17 cellular contexts compared by ENCODE assay signal in genomic region chr3:192884831-192885356, GRCh38. TPM values are rescaled to one million over a fixed set of nuclear protein-coding genes. Genes with fewer than 3 reads are reported as not detected.
DNase-seq lines count a peak whose midpoint lies in the region; FAIRE-seq and TF ChIP-seq lines count a peak whose summit lies in the region.
"Had no signal": no experiment of that assay in that cellular context is flagged by ENCODE, and none has a peak within 500 bp of the region (broad histone marks: within the 10 kb centered on the region; RNA-seq: fewer than 3 reads in every experiment).

No MANE protein-coding gene starts in this region.

- no peak overlapping the region for H3K4me3 Mint-ChIP-seq in dendritic cell treated with granulocyte-macrophage colony-stimulating factor and Interleukin-4, amounts not matched to agents 40 ng/mL and 50 ng/mL, for 4 days
- H3K4me3 Mint-ChIP-seq: activated B cell treated with CpG ODN at 0.5 μM for 24 hours; activated naive CD8-positive, alpha-beta T cell treated with anti-CD3 and anti-CD28 coated beads for 36 hours; immature natural killer cell; stimulated activated effector memory CD8-positive, alpha-beta T cell treated with anti-CD3 and anti-CD28 coated beads, Interleukin-12 subunit alpha, Interleukin-12 subunit beta, amount 100 ng/mL, for 72 hours had no signal

- no peak overlapping the region for H3K4me3 ChIP-seq in kidney (ENCODE audit: low read length in 2 of 2)
- H3K4me3 ChIP-seq: BLaER1 had no signal

- no peak for TF ChIP-seq CTCF in kidney (IDR thresholded peaks at IDR 0.05; ENCODE audit: borderline replicate concordance, extremely low read depth, insufficient read depth)

- intact Hi-C loops in dendritic cell treated with granulocyte-macrophage colony-stimulating factor and Interleukin-4, amounts not matched to agents 40 ng/mL and 50 ng/mL, for 4 days (cut with micrococcal nuclease) = no loop called here
- intact Hi-C loops in kidney (cut with DNase I) = no loop called here

- H3K36me3 Mint-ChIP-seq in dendritic cell treated with granulocyte-macrophage colony-stimulating factor and Interleukin-4, amounts not matched to agents 40 ng/mL and 50 ng/mL, for 4 days (ENCODE audit: low read depth) = no peaks in the 10 kb centered on the region
- H3K36me3 Mint-ChIP-seq: immature natural killer cell; stimulated activated effector memory CD8-positive, alpha-beta T cell treated with anti-CD3 and anti-CD28 coated beads, Interleukin-12 subunit alpha, Interleukin-12 subunit beta, amount 100 ng/mL, for 72 hours had no signal

- in situ Hi-C loops in G401 (cut with HindIII; ENCODE audit: low sequenced_read_pairs) = no loop called here

- DNase-seq in Daoy (ENCODE audit: low read depth) (peak; percentile 69), NCI-H2227 (lab: John Stamatoyannopoulos, UW; ENCODE audit: unreplicated experiment) (peak; percentile 25), non-pigmented ciliary epithelial cell (ENCODE audit: low read depth) (peak; percentile 78), UCSD-AML1 (lab: John Stamatoyannopoulos, UW; ENCODE audit: unreplicated experiment) (no peak), G401 (ENCODE audit: low spot score) (no peak), kidney (no peak)
- no peak for DNase-seq in activated CD4-positive, alpha-beta T cell treated with anti-CD3 and anti-CD28 coated beads, Interleukin-2, amount 50 U/mL, for 48 hours
- DNase-seq: activated B cell treated with CpG ODN at 0.5 μM for 24 hours; activated naive CD8-positive, alpha-beta T cell treated with anti-CD3 and anti-CD28 coated beads for 36 hours; DND-41; immature natural killer cell; NCI-H2081; retina; stimulated activated CD4-positive, alpha-beta T cell treated with anti-CD3 and anti-CD28 coated beads, Interleukin-4, amount 100 ng/mL, for 24 hours had no signal

- H3K27ac Mint-ChIP-seq in dendritic cell treated with granulocyte-macrophage colony-stimulating factor and Interleukin-4, amounts not matched to agents 40 ng/mL and 50 ng/mL, for 4 days = peak overlapping the region; percentile 1
- H3K27ac Mint-ChIP-seq: activated B cell treated with CpG ODN at 0.5 μM for 24 hours; activated naive CD8-positive, alpha-beta T cell treated with anti-CD3 and anti-CD28 coated beads for 36 hours; stimulated activated effector memory CD8-positive, alpha-beta T cell treated with anti-CD3 and anti-CD28 coated beads, Interleukin-12 subunit alpha, Interleukin-12 subunit beta, amount 100 ng/mL, for 72 hours had no signal

- H3K27me3 Mint-ChIP-seq in dendritic cell treated with granulocyte-macrophage colony-stimulating factor and Interleukin-4, amounts not matched to agents 40 ng/mL and 50 ng/mL, for 4 days = peaks cover 6% of the 10 kb centered on the region

- peaks cover 24% of the 10 kb centered on the region for H3K4me1 Mint-ChIP-seq in dendritic cell treated with granulocyte-macrophage colony-stimulating factor and Interleukin-4, amounts not matched to agents 40 ng/mL and 50 ng/mL, for 4 days (ENCODE audit: low read depth)
- H3K4me1 Mint-ChIP-seq: activated B cell treated with CpG ODN at 0.5 μM for 24 hours, immature natural killer cell had no signal

- no peak overlapping the region for H3K27ac ChIP-seq in kidney (ENCODE audit: low read depth in 2 of 2, low read length in 2 of 2)
- H3K27ac ChIP-seq: BLaER1 had no signal

- H3K36me3 ChIP-seq in kidney (ENCODE audit: control insufficient read depth in 1 of 2, insufficient read depth in 2 of 2, low read length in 2 of 2) = no peaks in the 10 kb centered on the region
- H3K36me3 ChIP-seq: BLaER1 had no signal

- H3K9ac ChIP-seq in kidney (ENCODE audit: low read length in 2 of 2) = no peak overlapping the region
- H3K9ac ChIP-seq: BLaER1 had no signal

- H3K9me3 ChIP-seq in kidney (ENCODE audit: control insufficient read depth in 1 of 2, low read length in 2 of 2) = no peaks in the 10 kb centered on the region
- H3K9me3 ChIP-seq: BLaER1 had no signal

- no peaks in the 10 kb centered on the region for H3K9me3 Mint-ChIP-seq in dendritic cell treated with granulocyte-macrophage colony-stimulating factor and Interleukin-4, amounts not matched to agents 40 ng/mL and 50 ng/mL, for 4 days
- H3K9me3 Mint-ChIP-seq: activated B cell treated with CpG ODN at 0.5 μM for 24 hours; activated naive CD8-positive, alpha-beta T cell treated with anti-CD3 and anti-CD28 coated beads for 36 hours; stimulated activated effector memory CD8-positive, alpha-beta T cell treated with anti-CD3 and anti-CD28 coated beads, Interleukin-12 subunit alpha, Interleukin-12 subunit beta, amount 100 ng/mL, for 72 hours had no signal

- no peak for FAIRE-seq in kidney (lab: Jason Lieb, UNC)

- H3K4me1 ChIP-seq in kidney (ENCODE audit: control insufficient read depth in 1 of 2, insufficient read depth in 1 of 2, low read depth in 1 of 2, low read length in 2 of 2) = peaks cover 8 to 24% of the 10 kb centered on the region in 2 donors
- H3K4me1 ChIP-seq: BLaER1 had no signal

RNA-seq across cellular contexts. Expression of gene MB21D2, which starts 32.8 kb away (rescaled TPM):
- 43.2 and 54.1 TPM in 2 replicates for total RNA-seq in Daoy (2014; rRNA removed; shearing (Covaris generic))
- 0.06 and 0.71 TPM in 2 replicates for total RNA-seq in G401 (2014; rRNA removed; shearing (Covaris generic))
- 3.9 TPM for total RNA-seq in kidney
- polyA plus RNA-seq in kidney (ENCODE audit: insufficient read depth, low read depth, low replicate concordance) = 3.2 TPM

Comparison
In these comparisons a context has a peak if more than half of its experiments do, and no peak if none do; other contexts are left out.
1. DNase-seq: peak in Daoy (single experiment), NCI-H2227 (single experiment) and non-pigmented ciliary epithelial cell (single experiment); none in UCSD-AML1 (single experiment), activated CD4-positive, alpha-beta T cell treated with anti-CD3 and anti-CD28 coated beads, Interleukin-2, amount 50 U/mL, for 48 hours (0 of 2), G401 (single experiment) and kidney (single experiment).